8 cellular contexts compared by ENCODE assay signal in genomic region chr16:50213939-50214519, GRCh38. TPM values are rescaled to one million over a fixed set of nuclear protein-coding genes. Genes with fewer than 3 reads are reported as not detected.
DNase-seq lines count a peak whose midpoint lies in the region; ATAC-seq, FAIRE-seq and TF ChIP-seq lines count a peak whose summit lies in the region.

No MANE protein-coding gene starts in this region.

- no peaks in the 10 kb centered on the region for H3K27me3 ChIP-seq in left ventricle myocardium inferior (ENCODE audit: low read depth)
- H3K27me3 ChIP-seq in tibial artery, result no peaks in the 10 kb centered on the region

- ATAC-seq in left ventricle myocardium superior, result no peak
- no peak for ATAC-seq in HG03565 (IDR thresholded peaks at IDR 0.05; ENCODE audit: unreplicated experiment)

- H3K27ac ChIP-seq in left ventricle myocardium inferior (replicated peaks), result no peak overlapping the region
- H3K27ac ChIP-seq in tibial artery, result peak overlapping the region in 1 of 2 donors; percentile 25

- no peak for DNase-seq in left ventricle myocardium inferior
- no peak for DNase-seq in left ventricle myocardium superior
- DNase-seq in NCI-H1105 (lab: John Stamatoyannopoulos, UW), result peak; percentile 33
- DNase-seq in amniotic epithelial cell (ENCODE audit: low read depth), result peak; percentile 55
- DNase-seq in tibial artery, result no peak
- DNase-seq in ecto neural progenitor cell (ENCODE audit: low spot score), result no peak

- peak; percentile 99 for FAIRE-seq in islet of Langerhans (lab: Jason Lieb, UNC)

- H3K9me3 ChIP-seq in left ventricle myocardium inferior (replicated peaks), result no peaks in the 10 kb centered on the region
- no peaks in the 10 kb centered on the region for H3K9me3 ChIP-seq in tibial artery

- H3K36me3 ChIP-seq in left ventricle myocardium inferior, result peaks cover 60% of the 10 kb centered on the region
- peaks cover 47 to 64% (median 63%) of the 10 kb centered on the region in 3 donors for H3K36me3 ChIP-seq in tibial artery

- peak; percentile 85 for TF ChIP-seq CTCF in left ventricle myocardium inferior (IDR thresholded peaks at IDR 0.05; ENCODE audit: borderline replicate concordance)
- peak; percentile 77 to 86 for TF ChIP-seq CTCF in tibial artery (IDR thresholded peaks at IDR 0.05)

- H3K4me1 ChIP-seq in left ventricle myocardium inferior, result peaks cover 20% of the 10 kb centered on the region
- H3K4me1 ChIP-seq in tibial artery, result peaks cover 0 to 33% (median 22%) of the 10 kb centered on the region in 4 donors

- no peak overlapping the region for H3K4me3 ChIP-seq in left ventricle myocardium inferior
- no peak overlapping the region for H3K4me3 ChIP-seq in tibial artery

- intact Hi-C loops in left ventricle myocardium inferior (cut with micrococcal nuclease) (loop anchor here (10.0 kb wide), 1 partner anchor 451 kb away; no protein-coding TSS in a partner anchor), left ventricle myocardium superior (cut with micrococcal nuclease) (loop anchor here (10.0 kb wide), 1 partner anchor 189 kb away; the partner anchor contains the start of gene CNEP1R1), tibial artery (cut with DNase I; ENCODE audit: low total_unique reads) (loop anchor here (5.0 to 10.0 kb wide), 2 partner anchors 141 to 187 kb away; partner anchors contain the start of gene CNEP1R1)

RNA-seq across cellular contexts. Expression of gene ADCY7, which starts 52.3 kb away (rescaled TPM):
- total RNA-seq in left ventricle myocardium inferior (9.7 TPM), left ventricle myocardium superior (8.3 TPM)

Comparison
In these comparisons a context has a peak if more than half of its experiments do, and no peak if none do; other contexts are left out.
1. DNase-seq: peak in NCI-H1105 (single experiment) and amniotic epithelial cell (single experiment); none in left ventricle myocardium inferior (single experiment), left ventricle myocardium superior (single experiment), tibial artery (0 of 2) and ecto neural progenitor cell (single experiment).